21 cellular contexts compared by ENCODE assay signal in the genomic region with DNA sequence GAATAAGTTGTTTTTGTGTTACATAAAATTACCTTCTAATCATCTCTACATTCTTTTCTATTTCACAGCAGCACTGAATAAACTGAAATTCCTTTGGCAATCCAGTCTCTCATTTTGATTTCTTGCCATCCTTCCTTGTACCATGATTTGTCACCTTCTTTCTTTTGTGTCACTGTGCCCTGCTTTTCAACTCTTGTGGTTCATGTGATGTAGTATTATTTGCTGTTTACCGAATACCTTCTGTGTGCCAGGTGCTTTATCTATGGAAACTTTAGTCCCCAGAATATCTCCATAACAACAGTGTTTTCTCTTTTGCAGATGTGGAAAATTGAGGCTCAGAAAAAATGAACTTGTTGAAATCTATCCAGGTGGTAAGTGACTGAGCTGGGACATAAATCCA.
"Had no signal": no experiment of that assay in that cellular context is flagged by ENCODE, and none has a peak within 500 bp of the region (broad histone marks: within the 10 kb centered on the region; RNA-seq: fewer than 3 reads in every experiment).

No MANE protein-coding gene starts in this region.

- DNase-seq: Kasumi-1, MM.1S, NCI-H1092 treated with DMSO at 0.1 percent for 48 hours, NCI-H1436 treated with DMSO at 0.1 percent for 48 hours, NCI-H187, NCI-H2029, NCI-H2081 treated with DMSO at 0.1 percent for 48 hours, NCI-H2171 treated with DMSO at 0.1 percent for 48 hours, NCI-H446, NCI-H510A, NCI-H526, NCI-H82, Right ventricle myocardium superior, RPMI8226, SIG-M5, T-helper 2 cell had no signal

- H3K9me3 ChIP-seq: SJSA1 had no signal

- H3K27ac ChIP-seq: HL-60, KMS-11, SJSA1, SK-N-MC had no signal

- H3K4me3 ChIP-seq: K562, SJSA1, SK-N-MC had no signal

- H3K4me1 ChIP-seq: SJSA1 had no signal

- H3K36me3 ChIP-seq: SJSA1 had no signal

- H3K27me3 ChIP-seq: SJSA1 had no signal

- ATAC-seq: K562 had no signal
